16 cellular contexts compared by ENCODE assay signal in the genomic region with DNA sequence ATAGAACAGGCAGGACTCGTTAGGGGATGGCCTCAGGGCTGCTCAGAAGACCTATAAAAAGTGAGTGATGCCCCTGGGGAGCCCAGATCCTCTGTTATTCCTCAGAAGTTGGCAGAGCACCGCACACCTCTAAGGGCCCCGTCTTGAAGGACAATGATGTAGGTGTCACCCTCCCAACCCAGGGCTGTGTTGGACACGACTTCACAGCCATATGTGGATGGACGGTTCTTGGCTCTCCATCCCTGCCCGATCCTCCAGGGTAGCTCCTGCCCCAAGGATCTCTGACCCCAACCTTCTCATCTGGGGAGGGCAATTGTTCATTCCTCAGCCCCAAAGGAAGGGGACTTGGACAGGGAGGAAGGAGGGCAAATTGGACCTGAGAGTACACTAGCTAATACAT.
"Had no signal": no experiment of that assay in that cellular context is flagged by ENCODE, and none has a peak within 500 bp of the region (broad histone marks: within the 10 kb centered on the region; RNA-seq: fewer than 3 reads in every experiment).

No MANE protein-coding gene starts in this region.

- H3K4me3 ChIP-seq: lung, stomach, thoracic aorta, uterus had no signal

- H3K27ac ChIP-seq: neutrophil, uterus had no signal

- H3K27me3 ChIP-seq: uterus had no signal

- H3K4me1 ChIP-seq: uterus had no signal

- H3K9me3 Mint-ChIP-seq: activated CD4-positive, alpha-beta memory T cell treated with anti-CD3 and anti-CD28 coated beads for 36 hours; T-cell had no signal

- H3K4me2 ChIP-seq: SK-N-SH had no signal

- H3K4me1 Mint-ChIP-seq: activated CD8-positive, alpha-beta memory T cell treated with anti-CD3 and anti-CD28 coated beads, Interleukin-2, amount 10 ng/mL, durations not matched to agents 7 days and 5 days; T-cell had no signal

- H3K36me3 Mint-ChIP-seq: activated CD4-positive, alpha-beta memory T cell treated with anti-CD3 and anti-CD28 coated beads for 36 hours; activated CD8-positive, alpha-beta memory T cell treated with anti-CD3 and anti-CD28 coated beads, Interleukin-2, amount 10 ng/mL, durations not matched to agents 7 days and 5 days; T-cell had no signal

- H3K4me3 Mint-ChIP-seq: activated CD4-positive, alpha-beta memory T cell treated with anti-CD3 and anti-CD28 coated beads for 36 hours; activated CD8-positive, alpha-beta memory T cell treated with anti-CD3 and anti-CD28 coated beads, Interleukin-2, amount 10 ng/mL, durations not matched to agents 7 days and 5 days; T-cell had no signal

- H3K27ac Mint-ChIP-seq: activated CD4-positive, alpha-beta memory T cell treated with anti-CD3 and anti-CD28 coated beads for 36 hours; activated CD8-positive, alpha-beta memory T cell treated with anti-CD3 and anti-CD28 coated beads, Interleukin-2, amount 10 ng/mL, durations not matched to agents 7 days and 5 days; T-cell had no signal

- H3K9ac ChIP-seq: SK-N-SH had no signal

- H3K36me3 ChIP-seq: neutrophil, stomach, thoracic aorta, uterus had no signal

- DNase-seq: activated CD4-positive, alpha-beta memory T cell treated with anti-CD3 and anti-CD28 coated beads for 36 hours; activated CD4-positive, alpha-beta T cell treated with anti-CD3 and anti-CD28 coated beads for 1 hour; activated CD8-positive, alpha-beta memory T cell treated with anti-CD3 and anti-CD28 coated beads, Interleukin-2, amount 10 ng/mL, durations not matched to agents 7 days and 5 days; activated gamma-delta T cell; activated T-cell treated with anti-CD3 and anti-CD28 coated beads, Interleukin-2, amount 50 U/mL, for 1 hour; anterior cingulate cortex; erythroblast; SK-N-SH; stimulated activated CD4-positive, alpha-beta T cell treated with anti-CD3 and anti-CD28 coated beads, Interleukin-1b, Interleukin-23, amount 100 ng/mL, for 48 hours; stomach; T-cell; T-helper 9 cell; uterus had no signal

- ATAC-seq: activated CD8-positive, alpha-beta memory T cell treated with anti-CD3 and anti-CD28 coated beads, Interleukin-2, amount 10 ng/mL, durations not matched to agents 7 days and 5 days; T-cell had no signal

- H3K27me3 Mint-ChIP-seq: activated CD4-positive, alpha-beta memory T cell treated with anti-CD3 and anti-CD28 coated beads for 36 hours; activated CD8-positive, alpha-beta memory T cell treated with anti-CD3 and anti-CD28 coated beads, Interleukin-2, amount 10 ng/mL, durations not matched to agents 7 days and 5 days had no signal

- H3K9me3 ChIP-seq: neutrophil, SK-N-SH, stomach, thoracic aorta, uterus had no signal
